ENCODE assay signal across 26 cellular contexts in the genomic region with DNA sequence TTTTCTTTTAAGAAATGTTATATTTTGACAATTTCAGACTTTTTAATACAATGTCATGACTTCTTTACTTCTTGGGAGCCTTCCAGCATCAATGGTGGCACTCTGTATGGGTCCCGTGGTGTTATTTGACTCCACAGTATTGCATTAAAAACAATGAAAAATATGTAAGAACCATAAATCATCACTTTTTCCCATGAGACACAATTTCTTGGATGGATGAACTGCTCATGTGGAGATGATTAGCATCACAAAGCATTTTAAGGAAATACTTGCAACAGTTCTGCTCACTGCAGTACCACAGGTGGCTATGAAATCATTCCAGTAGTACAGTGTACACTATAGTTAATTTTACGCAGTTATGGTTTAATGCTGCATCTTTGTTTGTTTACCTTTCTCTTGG. TPM values are rescaled to one million over a fixed set of nuclear protein-coding genes. Genes with fewer than 3 reads are reported as not detected.
DNase-seq lines count a peak whose midpoint lies in the region; ATAC-seq and TF ChIP-seq lines count a peak whose summit lies in the region.
"Had no signal": no experiment of that assay in that cellular context is flagged by ENCODE, and none has a peak within 500 bp of the region (broad histone marks: within the 10 kb centered on the region; RNA-seq: fewer than 3 reads in every experiment).

No MANE protein-coding gene starts in this region.

- H3K4me2 ChIP-seq in fibroblast of lung (ENCODE audit: extremely low read depth, insufficient read depth, low read length), result no peak overlapping the region
- H3K4me2 ChIP-seq: GM23338 had no signal

- no peaks in the 10 kb centered on the region for H3K36me3 ChIP-seq in fibroblast of lung (ENCODE audit: control insufficient read depth, insufficient read depth, low read length)

- no peaks in the 10 kb centered on the region for H3K79me2 ChIP-seq in fibroblast of lung (ENCODE audit: control insufficient read depth, insufficient read depth, low read length)

- in situ Hi-C loops in astrocyte of the cerebellum (cut with HindIII; ENCODE audit: low sequenced_read_pairs), result no loop called here

- no peaks in the 10 kb centered on the region for H4K20me1 ChIP-seq in fibroblast of lung (ENCODE audit: control insufficient read depth, extremely low read depth, insufficient read depth, low read length)

- DNase-seq in AG09309 (ENCODE audit: low read depth) (peak; percentile 7), astrocyte of the cerebellum (ENCODE audit: low read depth) (peak; percentile 76), fibroblast of lung (ENCODE audit: low read depth in 2 of 2) (peak; percentile 45 to 53), myocyte (ENCODE audit: low read depth) (peak; percentile 36), DMS79 (lab: John Stamatoyannopoulos, UW) (no peak), coronary artery (ENCODE audit: low spot score) (no peak)
- DNase-seq in stimulated activated CD8-positive, alpha-beta memory T cell treated with anti-CD3 and anti-CD28 coated beads, Interleukin-4, amount 100 ng/mL, for 48 hours, result no peak
- DNase-seq: 8988T; Caco-2; CD4-positive, alpha-beta T cell; GF-D8; HCEC 1CT; KBM-7; NCI-H1417; NCI-H187 treated with DMSO at 0.1 percent for 48 hours; NCI-H2227 treated with DMSO at 0.1 percent for 48 hours; NCI-H524; NCI-H82; OCI-M1; SHP77 treated with DMSO at 0.1 percent for 48 hours had no signal

- H3K4me1 ChIP-seq in fibroblast of lung (ENCODE audit: control insufficient read depth, extremely low read depth, insufficient read depth, low read length), result no peaks in the 10 kb centered on the region
- H3K4me1 ChIP-seq: Caco-2 had no signal

- H3K9ac ChIP-seq in fibroblast of lung (ENCODE audit: insufficient read depth, low read length), result no peak overlapping the region

- no peaks in the 10 kb centered on the region for H3K27me3 ChIP-seq in fibroblast of lung (ENCODE audit: control insufficient read depth, insufficient read depth, low read length)

- ATAC-seq in HG03521 (IDR thresholded peaks at IDR 0.05; ENCODE audit: unreplicated experiment), result no peak
- ATAC-seq: GM23338 had no signal

- no peaks in the 10 kb centered on the region for H3K9me3 ChIP-seq in fibroblast of lung (ENCODE audit: control insufficient read depth, insufficient read depth, low read depth, low read length)

- TF ChIP-seq CTCF in AG09309 (IDR thresholded peaks at IDR 0.05; ENCODE audit: control insufficient read depth, insufficient read depth, low read depth, low read length, missing control alignments) (no peak), astrocyte of the cerebellum (IDR thresholded peaks at IDR 0.05; ENCODE audit: low read depth, low read length, missing control alignments) (no peak), fibroblast of lung (conservative IDR thresholded peaks at IDR 0.05 in 1 of 2, IDR thresholded peaks at IDR 0.05 in 1 of 2; ENCODE audit: low read depth in 1 of 2, low read length in 2 of 2) (no peak), coronary artery (IDR thresholded peaks at IDR 0.05) (no peak)

- H3K4me3 ChIP-seq in AG09309 (ENCODE audit: control insufficient read depth, low read depth, low read length) (no peak overlapping the region), astrocyte of the cerebellum (ENCODE audit: low read depth, low read length) (no peak overlapping the region), fibroblast of lung (replicated peaks in 1 of 4; ENCODE audit: control extremely low read depth in 1 of 4, insufficient read depth in 1 of 4, low read depth in 3 of 4, low read length in 4 of 4) (no peak overlapping the region), coronary artery (no peak overlapping the region)
- H3K4me3 ChIP-seq: GM23338 had no signal

- no peak overlapping the region for H3K27ac ChIP-seq in fibroblast of lung (ENCODE audit: insufficient read depth, low read length)
- H3K27ac ChIP-seq in coronary artery, result no peak overlapping the region

- H2AFZ ChIP-seq in fibroblast of lung (ENCODE audit: low read length), result no peak overlapping the region
- H2AFZ ChIP-seq: GM23338 had no signal

RNA-seq across cellular contexts. Expression of gene C1QTNF9B, which starts 37.2 kb away (rescaled TPM):
- total RNA-seq in fibroblast of lung (0.51 and 0.83 TPM in 2 replicates), myocyte (not detected in 2 replicates)
- polyA plus RNA-seq in fibroblast of lung, result 0.96 and 1.1 TPM in 2 replicates
- 0.83 and 0.91 TPM in 2 replicates for polyA plus RNA-seq in fibroblast of lung (2012)
- polyA minus RNA-seq in fibroblast of lung (ENCODE audit: low replicate concordance), result not detected in 2 replicates
- 0.16 TPM for polyA plus RNA-seq in myocyte (2012)
- total RNA-seq: Caco-2; CD4-positive, alpha-beta T cell; Daoy; M059J; RPMI7951 had no signal
- polyA plus RNA-seq: BJ had no signal

RNA-seq across cellular contexts. Expression of gene MIPEP, which starts 45.3 kb away (rescaled TPM):
- total RNA-seq in fibroblast of lung (71.1 and 92.5 TPM in 2 replicates), myocyte (18.3 and 19.9 TPM in 2 replicates)
- polyA plus RNA-seq in fibroblast of lung, result 71.1 and 90.0 TPM in 2 replicates
- 83.8 and 96.4 TPM in 2 replicates for polyA plus RNA-seq in fibroblast of lung (2012)
- 19.4 and 33.1 TPM in 2 replicates for polyA minus RNA-seq in fibroblast of lung (ENCODE audit: low replicate concordance)
- polyA plus RNA-seq in myocyte (2012), result 28.2 TPM

Comparison
In these comparisons a context has a peak if more than half of its experiments do, and no peak if none do; other contexts are left out.
1. DNase-seq: peak in AG09309 (single experiment), astrocyte of the cerebellum (single experiment), fibroblast of lung (2 of 2) and myocyte (single experiment); none in stimulated activated CD8-positive, alpha-beta memory T cell treated with anti-CD3 and anti-CD28 coated beads, Interleukin-4, amount 100 ng/mL, for 48 hours (single experiment), DMS79 (single experiment) and coronary artery (single experiment).